Comparison of ENCODE assay signal across 8 cellular contexts in the genomic region with DNA sequence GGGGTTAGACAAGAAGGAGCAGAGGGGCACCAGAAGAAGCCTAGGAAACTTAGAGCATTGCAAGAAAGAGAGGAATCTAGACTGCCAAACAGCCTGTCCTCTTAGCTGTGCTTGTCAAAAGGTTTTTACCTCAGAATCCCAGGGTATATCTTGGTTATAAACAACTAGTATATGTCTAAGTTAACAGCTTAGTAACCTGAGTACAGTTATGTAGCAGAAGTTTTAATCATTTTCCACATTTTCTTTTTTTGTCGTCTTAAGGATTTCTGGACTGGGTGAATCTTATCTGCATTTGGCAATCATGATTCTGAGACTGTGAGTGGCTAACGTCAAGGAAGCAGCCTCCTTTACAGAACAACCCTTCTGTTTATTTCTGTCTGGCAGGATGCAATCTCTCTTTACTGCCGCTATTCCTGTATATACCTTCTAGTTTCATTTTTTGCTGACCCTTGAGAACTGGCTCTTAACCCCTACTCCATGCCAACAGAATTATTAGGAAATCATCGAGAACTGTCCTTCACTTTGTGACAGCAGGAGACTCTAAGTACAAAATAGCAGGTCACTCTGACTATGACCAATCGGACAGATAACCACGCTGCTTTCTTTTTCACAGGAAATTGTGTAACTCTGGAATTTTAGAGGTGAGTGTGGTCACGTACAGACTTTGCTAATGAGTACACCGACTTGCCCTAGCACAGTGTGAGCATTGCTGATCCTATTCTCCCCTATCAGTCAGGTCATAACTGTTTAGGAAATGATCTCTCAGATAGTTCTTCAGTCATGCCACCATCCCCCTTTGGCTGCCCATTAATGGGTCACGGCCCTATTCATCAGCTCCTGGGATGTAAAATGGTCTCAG. TPM values are rescaled to one million over a fixed set of nuclear protein-coding genes. Genes with fewer than 3 reads are reported as not detected.
DNase-seq lines count a peak whose midpoint lies in the region; ATAC-seq and TF ChIP-seq lines count a peak whose summit lies in the region.

No MANE protein-coding gene starts in this region.

- H2AFZ ChIP-seq in neuron (ENCODE audit: low read depth, low read length), result peak overlapping the region; percentile 85

- no peaks in the 10 kb centered on the region for H3K27me3 ChIP-seq in neuron (ENCODE audit: insufficient read depth, low read length)

- ATAC-seq in HG03571 (IDR thresholded peaks at IDR 0.05; ENCODE audit: unreplicated experiment), result peak; percentile 94

- H3K36me3 ChIP-seq in neuron (ENCODE audit: insufficient read depth, low read length), result no peaks in the 10 kb centered on the region

- H3K4me1 ChIP-seq in neuron (ENCODE audit: insufficient read depth, low read length), result peaks cover 44% of the 10 kb centered on the region

- TF ChIP-seq CTCF in GM20000 (IDR thresholded peaks at IDR 0.05; ENCODE audit: extremely low read depth, missing control alignments) (no peak), epithelial cell of proximal tubule (conservative IDR thresholded peaks at IDR 0.05; ENCODE audit: low read depth, low read length) (no peak)

- H3K9me3 ChIP-seq in neuron (ENCODE audit: low read length), result no peaks in the 10 kb centered on the region

- H3K4me3 ChIP-seq in epithelial cell of proximal tubule (ENCODE audit: low read depth, low read length) (peak overlapping the region; percentile 38), neuron (ENCODE audit: low read length) (peak overlapping the region; percentile 37)

- DNase-seq in EH (ENCODE audit: low read depth) (peak; percentile 82), GM20000 (ENCODE audit: low spot score) (peak; percentile 63), UCSD-AML1 (lab: John Stamatoyannopoulos, UW; ENCODE audit: unreplicated experiment) (peak; percentile 11), epithelial cell of proximal tubule (ENCODE audit: low read depth) (peak; percentile 98), epidermal melanocyte (ENCODE audit: insufficient read length, low spot score) (no peak), NCI-H2029 treated with DMSO at 0.1 percent for 48 hours (lab: John Stamatoyannopoulos, UW) (no peak)

RNA-seq across cellular contexts. Expression of a gene that starts 3.3 kb away (rescaled TPM):
- not detected in 2 replicates for total RNA-seq in epithelial cell of proximal tubule

Comparison
In these comparisons a context has a peak if more than half of its experiments do, and no peak if none do; other contexts are left out.
1. DNase-seq: peak in EH (single experiment), GM20000 (single experiment), UCSD-AML1 (single experiment) and epithelial cell of proximal tubule (single experiment); none in epidermal melanocyte (single experiment) and NCI-H2029 treated with DMSO at 0.1 percent for 48 hours (single experiment).